Comparison of ENCODE assay signal across 21 cellular contexts in the genomic region with DNA sequence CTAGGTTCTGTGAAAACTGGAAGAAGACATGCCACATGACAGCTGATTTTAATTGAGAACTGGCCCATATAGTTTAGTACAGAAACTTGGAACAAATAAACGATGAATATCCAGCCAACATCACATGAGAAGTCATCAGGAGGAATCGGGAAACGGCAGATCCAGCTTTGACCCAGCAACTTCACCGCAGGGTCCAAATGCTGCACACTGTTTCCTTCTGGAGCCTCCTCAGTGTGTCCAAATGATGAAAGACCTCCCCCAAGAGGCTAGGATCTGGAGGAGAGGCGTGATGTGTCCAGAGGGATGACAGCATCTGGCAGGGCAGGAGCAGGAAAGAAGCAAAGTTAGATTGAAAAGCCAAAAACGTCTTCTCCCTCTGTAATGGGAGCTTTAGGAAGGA.
DNase-seq lines count a peak whose midpoint lies in the region; ATAC-seq, FAIRE-seq and TF ChIP-seq lines count a peak whose summit lies in the region.
"Had no signal": no experiment of that assay in that cellular context is flagged by ENCODE, and none has a peak within 500 bp of the region (broad histone marks: within the 10 kb centered on the region; RNA-seq: fewer than 3 reads in every experiment).

No MANE protein-coding gene starts in this region.

- CTCF ChIA-PET in Panc1 (lab: Charles Lee), result interaction anchor here (0.6 kb wide), 1 partner anchor 192 kb away, joined by 3 read pairs; no protein-coding TSS in a partner anchor

- TF ChIP-seq CTCF in Panc1 (IDR thresholded peaks at IDR 0.05) (no peak), gastroesophageal sphincter (IDR thresholded peaks at IDR 0.05) (no peak), nephron (IDR thresholded peaks at IDR 0.05; ENCODE audit: unreplicated experiment in 3 of 3) (no peak), suprapubic skin (IDR thresholded peaks at IDR 0.05) (no peak), HFFc6 (IDR thresholded peaks at IDR 0.05) (no peak)

- H3K4me3 ChIP-seq in Panc1 (ENCODE audit: low read depth in 2 of 2, low read length in 2 of 2) (no peak overlapping the region), gastroesophageal sphincter (no peak overlapping the region), suprapubic skin (no peak overlapping the region)
- H3K4me3 ChIP-seq: adrenal gland, MG63, right lobe of liver had no signal

- no peak for TF ChIP-seq POLR2A in gastroesophageal sphincter (IDR thresholded peaks at IDR 0.05)
- no peak for TF ChIP-seq POLR2A in suprapubic skin (IDR thresholded peaks at IDR 0.05)

- 49 to 89% methylated on average over 3 to 6 of the region's 6 CpGs for WGBS in gastroesophageal sphincter (ENCODE audit: low coverage in 1 of 2), 2 donors
- WGBS in suprapubic skin, result 75% methylated on average over 6 of the region's 6 CpGs

- intact Hi-C loops in Panc1 (cut with micrococcal nuclease; ENCODE audit: unreplicated experiment), result no loop called here

- no peaks in the 10 kb centered on the region for H3K27me3 ChIP-seq in Panc1 (ENCODE audit: control insufficient read depth, insufficient read depth, low read length)
- H3K27me3 ChIP-seq in gastroesophageal sphincter, result no peaks in the 10 kb centered on the region
- H3K27me3 ChIP-seq in suprapubic skin, result no peaks in the 10 kb centered on the region
- H3K27me3 ChIP-seq: adrenal gland, MG63, right lobe of liver had no signal

- peak overlapping the region in 2 of 3 experiments; percentile 7 to 49 for H3K27ac Mint-ChIP-seq in nephron
- H3K27ac Mint-ChIP-seq in HFFc6, result no peak overlapping the region
- H3K27ac Mint-ChIP-seq: CD8-positive, alpha-beta T cell had no signal

- peaks cover 16% of the 10 kb centered on the region for H3K9me3 Mint-ChIP-seq in nephron
- H3K9me3 Mint-ChIP-seq in HFFc6, result no peaks in the 10 kb centered on the region
- H3K9me3 Mint-ChIP-seq: CD8-positive, alpha-beta T cell had no signal

- H3K36me3 ChIP-seq in Panc1 (ENCODE audit: control insufficient read depth, insufficient read depth, low read length) (no peaks in the 10 kb centered on the region), gastroesophageal sphincter (no peaks in the 10 kb centered on the region), suprapubic skin (no peaks in the 10 kb centered on the region)
- H3K36me3 ChIP-seq: adrenal gland, neutrophil, right lobe of liver had no signal

- DNase-seq in Panc1 (ENCODE audit: low read depth, low spot score), result no peak
- peak; percentile 83 to 86 for DNase-seq in suprapubic skin (ENCODE audit: low spot score in 2 of 2)
- DNase-seq in HFFc6, result no peak
- no peak for DNase-seq in urothelium cell line (ENCODE audit: low spot score)
- no peak for DNase-seq in stimulated activated CD4-positive, alpha-beta T cell treated with anti-CD3 and anti-CD28 coated beads, Interleukin-4, amount 100 ng/mL, for 1 hour
- DNase-seq: activated CD4-positive, alpha-beta T cell treated with anti-CD3 and anti-CD28 coated beads for 48 hours; activated effector memory CD4-positive, alpha-beta T cell treated with Interleukin-2 at 50 U/mL for 16 hours; adrenal gland; CD8-positive, alpha-beta T cell; effector CD8-positive, alpha-beta T cell; H9; MG63; NCI-H1694; NCI-H446; NK-92 treated with Interleukin-12 subunit alpha and Interleukin-12 subunit beta, amount 100 ng/mL, for 24 hours; right lobe of liver had no signal

- ATAC-seq in Panc1 (no peak), gastroesophageal sphincter (peak; percentile 92), GM21737 (IDR thresholded peaks at IDR 0.05; ENCODE audit: unreplicated experiment) (no peak)
- ATAC-seq: CD8-positive, alpha-beta T cell had no signal

- H3K4me1 ChIP-seq in Panc1 (ENCODE audit: control insufficient read depth, insufficient read depth, low read length) (no peaks in the 10 kb centered on the region), gastroesophageal sphincter (peaks cover 0 to 37% (median 0%) of the 10 kb centered on the region in 3 donors), suprapubic skin (peaks cover 16% of the 10 kb centered on the region)
- H3K4me1 ChIP-seq: right lobe of liver had no signal

- peaks cover 25% of the 10 kb centered on the region for H3K4me1 Mint-ChIP-seq in nephron
- H3K4me1 Mint-ChIP-seq in HFFc6 (ENCODE audit: low read depth), result peaks cover 85% of the 10 kb centered on the region

- H3K36me3 Mint-ChIP-seq in nephron (ENCODE audit: low read depth) (no peaks in the 10 kb centered on the region), HFFc6 (ENCODE audit: low read depth) (no peaks in the 10 kb centered on the region)
- H3K36me3 Mint-ChIP-seq: CD8-positive, alpha-beta T cell had no signal

- BruUV-seq in Panc1 (replicated peaks; lab: Mats Ljungman, UMichigan), result no TSS peak

- TF ChIP-seq EP300 in gastroesophageal sphincter (IDR thresholded peaks at IDR 0.05) (no peak), suprapubic skin (IDR thresholded peaks at IDR 0.05) (no peak)

- no peak overlapping the region for H3K4me3 Mint-ChIP-seq in nephron
- H3K4me3 Mint-ChIP-seq in HFFc6, result no peak overlapping the region
- H3K4me3 Mint-ChIP-seq: CD8-positive, alpha-beta T cell; H9 had no signal

- H3K27ac ChIP-seq in Panc1 (ENCODE audit: low read length) (peak overlapping the region; percentile 20; the same call in 1 of the 2 replicates), gastroesophageal sphincter (peak overlapping the region; percentile 41 to 76 (median 72)), suprapubic skin (peak overlapping the region; percentile 87)
- H3K27ac ChIP-seq: neutrophil, right lobe of liver, RWPE1 had no signal

- FAIRE-seq in urothelium cell line (lab: Jason Lieb, UNC), result no peak

- H3K27me3 Mint-ChIP-seq in nephron (ENCODE audit: low read depth) (peaks cover 11% of the 10 kb centered on the region), HFFc6 (ENCODE audit: insufficient read depth) (no peaks in the 10 kb centered on the region; the same call in none of the 2 replicates)

- H3K9me3 ChIP-seq in Panc1 (ENCODE audit: control insufficient read depth, insufficient read depth, low read depth, low read length) (0 out of 2 replicates have a peak, but pooled peaks cover 4% of the 10 kb centered on the region), gastroesophageal sphincter (no peaks in the 10 kb centered on the region), suprapubic skin (no peaks in the 10 kb centered on the region)
- H3K9me3 ChIP-seq: adrenal gland, neutrophil, right lobe of liver had no signal

- POLR2A ChIA-PET in Panc1 (lab: Charles Lee), result no interaction called here

- in situ Hi-C loops in Panc1 (cut with HindIII; ENCODE audit: low pct_unique_long_range_greater_than_20kb, low sequenced_read_pairs), result no loop called here

Comparison
In these comparisons a context has a peak if more than half of its experiments do, and no peak if none do; other contexts are left out.
1. DNase-seq: peak in suprapubic skin (2 of 2); none in Panc1 (single experiment), HFFc6 (single experiment), urothelium cell line (single experiment) and stimulated activated CD4-positive, alpha-beta T cell treated with anti-CD3 and anti-CD28 coated beads, Interleukin-4, amount 100 ng/mL, for 1 hour (single experiment).
2. H3K27ac ChIP-seq: peak in every context shown above with its lines; median percentile 87 in suprapubic skin; 72 in gastroesophageal sphincter; 20 in Panc1.